Comparison of ENCODE assay signal across 8 cellular contexts in the genomic region with DNA sequence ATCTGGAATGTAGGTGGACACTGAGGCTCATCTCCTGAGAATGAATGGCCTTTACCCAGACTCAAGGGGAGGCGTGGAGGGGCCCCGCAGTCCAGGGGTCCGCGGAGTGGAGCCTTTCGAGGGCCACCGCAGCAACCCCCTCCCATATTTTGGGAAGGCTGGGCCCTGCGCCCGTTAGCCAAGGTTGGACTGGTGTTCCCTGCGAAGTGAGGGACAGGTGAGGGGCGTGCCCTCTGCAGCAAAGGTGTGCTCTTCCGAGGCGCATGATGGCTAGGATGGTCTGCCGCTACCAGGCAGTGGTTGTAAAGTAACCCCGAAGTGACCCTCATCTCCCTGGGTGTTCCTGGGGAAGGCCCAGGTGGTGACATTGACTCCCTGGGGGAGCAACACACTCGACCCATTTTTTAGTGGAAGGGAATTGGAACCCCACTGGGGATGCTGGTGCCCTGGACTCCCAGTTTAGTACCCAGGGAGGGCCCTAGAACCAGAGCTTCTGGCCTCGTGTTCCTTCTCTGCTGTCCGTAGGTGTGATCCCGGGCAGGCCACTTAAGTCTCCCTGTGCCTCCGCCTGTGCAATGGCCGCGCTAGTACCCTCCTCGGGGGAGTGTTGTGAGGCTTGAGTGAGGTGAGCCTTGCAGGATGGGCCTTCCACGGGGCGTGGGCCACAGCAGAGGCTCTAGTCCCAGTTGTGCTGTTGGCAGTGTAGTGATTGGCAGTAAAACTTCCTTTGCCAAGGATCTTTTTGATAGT.
A peak's percentile ranks its signal among the peaks of the same experiment; 100 is the strongest.
DNase-seq lines count a peak whose midpoint lies in the region; ATAC-seq and TF ChIP-seq lines count a peak whose summit lies in the region.

No MANE protein-coding gene starts in this region.

- H3K9ac ChIP-seq in duodenal mucosa (ENCODE audit: low read depth in 1 of 2, low read length in 2 of 2): peak overlapping the region in 1 of 2 donors; percentile 69

- H3K27me3 ChIP-seq in duodenal mucosa (ENCODE audit: control insufficient read depth in 1 of 2, insufficient read depth in 2 of 2, low read length in 2 of 2) (peaks cover 0 to 4% of the 10 kb centered on the region in 2 donors), muscle layer of duodenum (ENCODE audit: low read depth, low read length) (no peaks in the 10 kb centered on the region)

- TF ChIP-seq CTCF in foreskin fibroblast (IDR thresholded peaks at IDR 0.05; ENCODE audit: low read depth, low read length): no peak

- H3K4me3 ChIP-seq in duodenal mucosa (ENCODE audit: low read depth in 1 of 2, low read length in 2 of 2) (peak overlapping the region; percentile 62 to 69), muscle layer of duodenum (ENCODE audit: low read depth in 1 of 2, low read length in 2 of 2) (peak overlapping the region; percentile 48 to 62), foreskin fibroblast (ENCODE audit: low read depth in 1 of 2, low read length in 2 of 2) (peak overlapping the region in 1 of 2 donors; percentile 17)

- no peaks in the 10 kb centered on the region for H3K36me3 ChIP-seq in duodenal mucosa (ENCODE audit: control insufficient read depth in 1 of 2, insufficient read depth in 2 of 2, low read length in 2 of 2)
- no peaks in the 10 kb centered on the region for H3K36me3 ChIP-seq in muscle layer of duodenum (ENCODE audit: control insufficient read depth in 1 of 2, insufficient read depth in 2 of 2, low read length in 2 of 2)

- peaks cover 5 to 7% of the 10 kb centered on the region in 2 donors for H3K4me1 ChIP-seq in duodenal mucosa (ENCODE audit: control insufficient read depth in 1 of 2, insufficient read depth in 2 of 2, low read length in 2 of 2)
- peaks cover 0 to 16% of the 10 kb centered on the region in 2 donors for H3K4me1 ChIP-seq in muscle layer of duodenum (ENCODE audit: control insufficient read depth in 1 of 2, insufficient read depth in 2 of 2, low read length in 2 of 2)

- DNase-seq in stimulated activated CD4-positive, alpha-beta T cell treated with anti-CD3 and anti-CD28 coated beads, Interleukin-4, amount 100 ng/mL, for 24 hours: peak; percentile 2
- DNase-seq in stimulated activated CD4-positive, alpha-beta T cell treated with anti-CD3 and anti-CD28 coated beads, Interleukin-4, amount 100 ng/mL, for 4 hours: no peak
- DNase-seq in foreskin fibroblast: no peak
- no peak for DNase-seq in Ammon's horn (ENCODE audit: low spot score)

- ATAC-seq in HG02763 (IDR thresholded peaks at IDR 0.05; ENCODE audit: unreplicated experiment) (no peak), GM21619 (IDR thresholded peaks at IDR 0.05; ENCODE audit: unreplicated experiment) (no peak)

- no peak overlapping the region for H3K27ac ChIP-seq in duodenal mucosa (ENCODE audit: low read depth, low read length)
- no peak overlapping the region for H3K27ac ChIP-seq in muscle layer of duodenum (ENCODE audit: low read length)

- no peaks in the 10 kb centered on the region for H3K9me3 ChIP-seq in duodenal mucosa (ENCODE audit: control insufficient read depth in 1 of 2, low read length in 2 of 2)
- H3K9me3 ChIP-seq in muscle layer of duodenum (ENCODE audit: control insufficient read depth in 1 of 2, low read length in 2 of 2): no peaks in the 10 kb centered on the region
